1 cellular context compared by ENCODE assay signal in genomic region chr19:2785244-2786000, GRCh38.
TF ChIP-seq lines count a peak whose summit lies in the region.

TSS of gene THOP1 (plus strand) at chr19:2785503. CDS start at chr19:2785663, 160 bp downstream.

TF ChIP-seq in H1, 55 proteins besides CTCF, POLR2A, EP300 and RAD21 (continued from another document):
- TF ChIP-seq, protein P1, sequence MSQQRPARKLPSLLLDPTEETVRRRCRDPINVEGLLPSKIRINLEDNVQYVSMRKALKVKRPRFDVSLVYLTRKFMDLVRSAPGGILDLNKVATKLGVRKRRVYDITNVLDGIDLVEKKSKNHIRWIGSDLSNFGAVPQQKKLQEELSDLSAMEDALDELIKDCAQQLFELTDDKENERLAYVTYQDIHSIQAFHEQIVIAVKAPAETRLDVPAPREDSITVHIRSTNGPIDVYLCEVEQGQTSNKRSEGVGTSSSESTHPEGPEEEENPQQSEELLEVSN (IDR thresholded peaks at IDR 0.05), result no peak
- TF ChIP-seq TAF1 (IDR thresholded peaks at IDR 0.05; ENCODE audit: low read depth, low read length) (peak; percentile 79), SP1 (IDR thresholded peaks at IDR 0.05; ENCODE audit: low read depth, low read length) (0 out of 2 replicates have a peak, but pooled peaks have one; percentile 14), SP4 (IDR thresholded peaks at IDR 0.05; ENCODE audit: low read length) (no peak), EGR1 (IDR thresholded peaks at IDR 0.05; ENCODE audit: borderline replicate concordance, low read depth, low read length) (peak; percentile 95), CEBPB (IDR thresholded peaks at IDR 0.05; ENCODE audit: low read depth, low read length) (no peak), TBP (IDR thresholded peaks at IDR 0.05; ENCODE audit: low read depth, low read length) (peak; percentile 44; the same call in 1 of the 2 replicates), RNF2 (IDR thresholded peaks at IDR 0.05; ENCODE audit: borderline replicate concordance, low read depth, low read length, missing control alignments, poor library complexity, severe bottlenecking) (no peak), TEAD4 (IDR thresholded peaks at IDR 0.05; ENCODE audit: low read depth, low read length) (no peak), POLR2AphosphoS5 (IDR thresholded peaks at IDR 0.05; ENCODE audit: low read depth, low read length) (peak; percentile 40; the same call in 1 of the 2 replicates), SP2 (IDR thresholded peaks at IDR 0.05; ENCODE audit: low read length) (no peak)
TF ChIP-seq in H1: peak in this region for 14.
